ENCODE assay signal across 11 cellular contexts in the genomic region with DNA sequence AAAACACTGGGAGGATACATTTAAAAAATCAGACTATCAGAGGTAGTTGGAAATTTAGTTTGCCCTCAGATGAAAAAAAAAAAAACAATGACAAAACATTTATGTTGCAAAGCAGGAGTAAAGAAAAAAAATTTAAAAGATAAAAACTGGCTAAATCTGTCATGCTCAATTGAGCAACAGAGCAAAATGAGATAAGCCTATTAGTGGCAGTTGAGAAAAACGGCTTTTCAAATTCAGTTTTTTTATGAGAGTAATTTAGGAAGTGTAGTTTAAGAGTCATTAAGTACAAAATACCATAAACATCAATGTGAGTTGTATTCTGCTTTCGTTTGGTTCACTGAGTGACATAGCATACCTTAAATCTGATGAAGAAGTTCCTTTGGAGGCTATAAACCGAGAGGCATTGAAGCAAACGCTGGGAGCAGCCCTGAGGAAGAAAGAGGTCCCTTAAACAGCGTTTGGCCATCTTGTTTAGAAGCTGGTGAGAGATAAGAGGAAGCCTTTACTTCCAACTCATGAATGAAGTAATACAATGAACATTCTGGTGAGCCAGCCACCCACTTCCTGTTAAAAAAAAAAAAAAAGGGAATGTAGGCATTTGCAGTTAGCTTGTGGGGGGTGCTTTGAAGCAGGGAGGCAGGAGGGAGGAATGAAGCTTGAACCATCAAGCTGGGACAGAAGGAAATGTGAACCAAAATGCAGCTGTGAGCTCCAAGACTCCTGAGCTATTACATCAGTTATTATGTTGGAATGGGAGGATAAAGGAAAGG.
DNase-seq lines count a peak whose midpoint lies in the region; ATAC-seq, FAIRE-seq and TF ChIP-seq lines count a peak whose summit lies in the region.
"Had no signal": no experiment of that assay in that cellular context is flagged by ENCODE, and none has a peak within 500 bp of the region (broad histone marks: within the 10 kb centered on the region; RNA-seq: fewer than 3 reads in every experiment).

No MANE protein-coding gene starts in this region.

- TF ChIP-seq CTCF in AG04449 (IDR thresholded peaks at IDR 0.05; ENCODE audit: insufficient read depth, low read length, missing control alignments) = no peak
- no peak for TF ChIP-seq CTCF in KMS-11 (conservative IDR thresholded peaks at IDR 0.05; ENCODE audit: low read depth, low read length)

- ATAC-seq in left colon = peak; percentile 12
- ATAC-seq in HG03159 (IDR thresholded peaks at IDR 0.05; ENCODE audit: unreplicated experiment) = no peak

- POLR2A ChIA-PET in AG04449 (lab: Yijun Ruan, JAX) = interaction anchor here (0.7 kb wide), 1 partner anchor 34 kb away, joined by 3 read pairs; no protein-coding TSS in a partner anchor

- no peak overlapping the region for H3K9ac ChIP-seq in KMS-11

- H3K4me1 ChIP-seq in KMS-11 (ENCODE audit: low read depth, poor library complexity, severe bottlenecking) = peaks cover 6% of the 10 kb centered on the region

- DNase-seq in AG04449 (ENCODE audit: low read depth, low spot score) (peak; percentile 59), astrocyte of the hippocampus (ENCODE audit: low read depth, low spot score) (peak; percentile 43), left colon (no peak), NCI-H446 treated with DMSO at 0.1 percent for 48 hours (lab: John Stamatoyannopoulos, UW) (no peak), H54 (ENCODE audit: insufficient read length, low spot score) (no peak)
- DNase-seq in stimulated activated CD4-positive, alpha-beta T cell treated with anti-CD3 and anti-CD28 coated beads, Interleukin-1b, Interleukin-23, amount 100 ng/mL, for 48 hours = no peak
- DNase-seq: DMS79; NCI-H1694; stimulated activated CD4-positive, alpha-beta T cell treated with anti-CD3 and anti-CD28 coated beads, Interleukin-4, amount 100 ng/mL, for 1 hour had no signal

- H3K36me3 ChIP-seq in KMS-11 (ENCODE audit: insufficient read depth) = no peaks in the 10 kb centered on the region

- peak overlapping the region; percentile 2; the same call in 1 of the 2 replicates for H2AFZ ChIP-seq in KMS-11 (ENCODE audit: low read depth)

- TF ChIP-seq POLR2A in H54 (IDR thresholded peaks at IDR 0.05; ENCODE audit: low read depth, low read length) = no peak

- H3K27me3 ChIP-seq in KMS-11 (ENCODE audit: insufficient read depth, low read depth) = no peaks in the 10 kb centered on the region

- no peak overlapping the region for H3K4me2 ChIP-seq in KMS-11

- intact Hi-C loops in left colon (cut with DNase I, micrococcal nuclease) = no loop called here

- H3K4me3 ChIP-seq in AG04449 (ENCODE audit: low read depth, low read length) (no peak overlapping the region), KMS-11 (IDR thresholded peaks at IDR 0.05; ENCODE audit: insufficient read depth, low read depth, low read length) (no peak overlapping the region)

- H3K79me2 ChIP-seq in KMS-11 (ENCODE audit: insufficient read depth, low read depth) = no peaks in the 10 kb centered on the region

- CTCF ChIA-PET in AG04449 (lab: Yijun Ruan, JAX) = interaction anchor here (1.2 kb wide), 1 partner anchor 8 kb away, joined by 4 read pairs; no protein-coding TSS in a partner anchor

- no peak for FAIRE-seq in H54 (lab: Jason Lieb, UNC)

- no peak overlapping the region for H3K27ac ChIP-seq in KMS-11

- H4K20me1 ChIP-seq in KMS-11 (ENCODE audit: insufficient read depth) = no peaks in the 10 kb centered on the region

Comparison
In these comparisons a context has a peak if more than half of its experiments do, and no peak if none do; other contexts are left out.
1. DNase-seq: peak in AG04449 (single experiment) and astrocyte of the hippocampus (single experiment); none in left colon (0 of 2), NCI-H446 treated with DMSO at 0.1 percent for 48 hours (single experiment), H54 (single experiment) and stimulated activated CD4-positive, alpha-beta T cell treated with anti-CD3 and anti-CD28 coated beads, Interleukin-1b, Interleukin-23, amount 100 ng/mL, for 48 hours (single experiment).